In the genomic region with DNA sequence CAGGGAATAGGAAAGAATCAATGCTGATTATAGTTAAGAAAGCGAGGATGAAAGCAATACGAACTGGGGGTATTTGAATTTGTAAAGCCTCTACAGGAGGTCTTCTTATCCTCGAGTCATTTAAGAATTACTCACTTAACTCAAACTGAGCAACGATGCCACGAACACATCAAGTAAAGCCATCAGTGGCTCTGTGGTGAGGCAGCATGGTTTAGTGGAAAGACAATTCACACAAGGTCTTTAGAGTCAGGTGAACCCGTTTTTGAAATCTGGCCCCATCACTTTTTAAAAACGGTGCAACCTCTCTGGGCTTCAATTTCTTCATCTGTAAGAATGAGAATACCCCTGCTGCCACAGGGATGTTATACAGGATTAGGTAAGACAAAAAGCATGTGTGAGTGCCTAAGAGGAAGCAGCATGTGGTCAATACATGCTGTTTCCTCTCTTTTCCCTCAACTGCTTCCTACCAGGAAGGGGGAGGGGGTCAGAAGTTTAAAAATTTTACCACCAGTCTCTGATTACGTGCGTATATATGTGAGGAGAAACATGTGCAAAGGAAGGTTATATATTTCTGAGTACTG, we compare ENCODE assay signal across 27 cellular contexts.
DNase-seq lines count a peak whose midpoint lies in the region; ATAC-seq and TF ChIP-seq lines count a peak whose summit lies in the region.
"Had no signal": no experiment of that assay in that cellular context is flagged by ENCODE, and none has a peak within 500 bp of the region (broad histone marks: within the 10 kb centered on the region; RNA-seq: fewer than 3 reads in every experiment).

No MANE protein-coding gene starts in this region.

- ATAC-seq in stimulated activated effector memory CD8-positive, alpha-beta T cell treated with anti-CD3 and anti-CD28 coated beads, Interleukin-12 subunit alpha, Interleukin-12 subunit beta, amount 100 ng/mL, for 72 hours: peak; percentile 53
- ATAC-seq in PC-3: no peak
- ATAC-seq: esophagus mucosa had no signal

- H3K27me3 ChIP-seq in ectodermal cell (ENCODE audit: control insufficient read depth, insufficient read depth, low read length, poor library complexity, severe bottlenecking) (no peaks in the 10 kb centered on the region), PC-3 (ENCODE audit: low read length) (no peaks in the 10 kb centered on the region)
- H3K27me3 ChIP-seq: MG63 had no signal

- H4K20me1 ChIP-seq in PC-3 (ENCODE audit: low read length): no peaks in the 10 kb centered on the region

- no peak overlapping the region for H2AFZ ChIP-seq in PC-3 (ENCODE audit: low read length)
- H2AFZ ChIP-seq: PC-9 had no signal

- no peak overlapping the region for H3K9ac ChIP-seq in PC-3 (ENCODE audit: low read length)

- peaks cover 4% of the 10 kb centered on the region for H3K9me3 Mint-ChIP-seq in stimulated activated effector memory CD8-positive, alpha-beta T cell treated with anti-CD3 and anti-CD28 coated beads, Interleukin-12 subunit alpha, Interleukin-12 subunit beta, amount 100 ng/mL, for 72 hours
- H3K9me3 Mint-ChIP-seq: activated T-helper 2 cell treated with anti-CD3 and anti-CD28 coated beads, Interferon-gamma antibody, Interleukin-2, Interleukin-4, amounts not matched to agents 10 μg/mL and 5 μg/mL and 100 μg/mL, durations not matched to agents 14 hours and 24 hours and 36 hours had no signal

- H3K4me1 Mint-ChIP-seq in stimulated activated effector memory CD8-positive, alpha-beta T cell treated with anti-CD3 and anti-CD28 coated beads, Interleukin-12 subunit alpha, Interleukin-12 subunit beta, amount 100 ng/mL, for 72 hours: no peaks in the 10 kb centered on the region

- WGBS in ectodermal cell, 2 experiments: 0 to 3% methylated on average over 9 of the region's 9 CpGs

- H3K79me2 ChIP-seq in PC-3 (ENCODE audit: low read length): no peaks in the 10 kb centered on the region

- no peaks in the 10 kb centered on the region for H3K9me2 ChIP-seq in PC-3 (replicated peaks; ENCODE audit: low read length)

- BruUV-seq in PC-3 (replicated peaks; lab: Mats Ljungman, UMichigan): no TSS peak

- peak; percentile 0 for DNase-seq in NOMO-1 treated with DMSO at 0.1 percent for 48 hours (lab: John Stamatoyannopoulos, UW; ENCODE audit: unreplicated experiment)
- no peak for DNase-seq in NOMO-1 treated with dmso at 0.1 percent for 144 hours (lab: John Stamatoyannopoulos, UW; ENCODE audit: unreplicated experiment)
- peak; percentile 49 for DNase-seq in NCI-H69 (lab: John Stamatoyannopoulos, UW)
- no peak for DNase-seq in stimulated activated effector memory CD8-positive, alpha-beta T cell treated with anti-CD3 and anti-CD28 coated beads, Interleukin-12 subunit alpha, Interleukin-12 subunit beta, amount 100 ng/mL, for 72 hours (ENCODE audit: low spot score in 2 of 2)
- DNase-seq in HuH-7 (ENCODE audit: low spot score): no peak
- DNase-seq in PC-3: no peak
- no peak for DNase-seq in DMS53 treated with DMSO at 0.1 percent for 48 hours (lab: John Stamatoyannopoulos, UW; ENCODE audit: unreplicated experiment)
- DNase-seq: 8988T; activated CD4-positive, alpha-beta T cell treated with anti-CD3 and anti-CD28 coated beads for 4 hours; cerebellar nuclear complex; effector memory CD4-positive, alpha-beta T cell; foreskin melanocyte; hippocampal formation; kidney glomerular epithelial cell; MG63; NCI-H146; occipital lobe; PC-9; SIG-M5; stimulated activated CD4-positive, alpha-beta T cell treated with anti-CD3 and anti-CD28 coated beads, Interleukin-4, amount 100 ng/mL, for 1 hour; stimulated activated naive CD4-positive, alpha-beta T cell treated with Interleukin-2 at 50 U/mL for 16 hours had no signal

- intact Hi-C loops in PC-3 (cut with micrococcal nuclease): no loop called here

- POLR2A ChIA-PET in PC-3 (lab: Charles Lee; ENCODE audit: unreplicated experiment): no interaction called here

- no peak overlapping the region for H3K27ac Mint-ChIP-seq in stimulated activated effector memory CD8-positive, alpha-beta T cell treated with anti-CD3 and anti-CD28 coated beads, Interleukin-12 subunit alpha, Interleukin-12 subunit beta, amount 100 ng/mL, for 72 hours
- H3K27ac Mint-ChIP-seq: activated naive CD8-positive, alpha-beta T cell; activated T-helper 2 cell treated with anti-CD3 and anti-CD28 coated beads, Interferon-gamma antibody, Interleukin-2, Interleukin-4, amounts not matched to agents 10 μg/mL and 5 μg/mL and 100 μg/mL, durations not matched to agents 14 hours and 24 hours and 36 hours; T-helper 1 cell treated with Interleukin-12 subunit alpha and Interleukin-12 subunit beta and Interleukin-4 antibody, amounts not matched to agents 30 μg/mL and 1 μg/mL, for 36 hours had no signal

- no peak overlapping the region for H3K4me3 ChIP-seq in ectodermal cell (ENCODE audit: insufficient read depth, low read depth, low read length)
- no peak overlapping the region for H3K4me3 ChIP-seq in PC-3 (ENCODE audit: low read length)
- H3K4me3 ChIP-seq: MG63, PC-9 had no signal

- H3F3A ChIP-seq in PC-3 (ENCODE audit: low read length, unreplicated experiment): no peaks in the 10 kb centered on the region

- H3K4me2 ChIP-seq in PC-3 (ENCODE audit: low read length): no peak overlapping the region
- H3K4me2 ChIP-seq: PC-9 had no signal

- no peaks in the 10 kb centered on the region for H3K36me3 Mint-ChIP-seq in stimulated activated effector memory CD8-positive, alpha-beta T cell treated with anti-CD3 and anti-CD28 coated beads, Interleukin-12 subunit alpha, Interleukin-12 subunit beta, amount 100 ng/mL, for 72 hours

- H3K36me3 ChIP-seq in ectodermal cell (ENCODE audit: control insufficient read depth, insufficient read depth, low read length): no peaks in the 10 kb centered on the region
- no peaks in the 10 kb centered on the region for H3K36me3 ChIP-seq in PC-3 (ENCODE audit: low read depth, low read length)
- H3K36me3 ChIP-seq: MG63 had no signal

- CTCF ChIA-PET in PC-3 (lab: Charles Lee): no interaction called here

- peak overlapping the region; percentile 31 for H3K27ac ChIP-seq in ectodermal cell (ENCODE audit: insufficient read depth, low read depth, low read length, poor library complexity, severe bottlenecking)
- H3K27ac ChIP-seq in PC-3 (ENCODE audit: low read length): no peak overlapping the region
- H3K27ac ChIP-seq: HL-60, PC-9 had no signal

- H3K4me1 ChIP-seq in ectodermal cell (ENCODE audit: control insufficient read depth, insufficient read depth, low read length) (peaks cover 28% of the 10 kb centered on the region), PC-3 (ENCODE audit: insufficient read depth, low read length) (no peaks in the 10 kb centered on the region)

- TF ChIP-seq CTCF in PC-3 (conservative IDR thresholded peaks at IDR 0.05; ENCODE audit: low read depth, low read length): no peak

- H3K9me3 ChIP-seq in ectodermal cell (ENCODE audit: control insufficient read depth, low read length): no peaks in the 10 kb centered on the region
- no peaks in the 10 kb centered on the region for H3K9me3 ChIP-seq in PC-3 (ENCODE audit: low read length)
- H3K9me3 ChIP-seq: MG63 had no signal

- H3K4me3 Mint-ChIP-seq in stimulated activated effector memory CD8-positive, alpha-beta T cell treated with anti-CD3 and anti-CD28 coated beads, Interleukin-12 subunit alpha, Interleukin-12 subunit beta, amount 100 ng/mL, for 72 hours: no peak overlapping the region
- H3K4me3 Mint-ChIP-seq: activated naive CD8-positive, alpha-beta T cell; T-helper 1 cell treated with Interleukin-12 subunit alpha and Interleukin-12 subunit beta and Interleukin-4 antibody, amounts not matched to agents 30 μg/mL and 1 μg/mL, for 36 hours had no signal

Comparison
In these comparisons a context has a peak if more than half of its experiments do, and no peak if none do; other contexts are left out.
1. DNase-seq: peak in NOMO-1 treated with DMSO at 0.1 percent for 48 hours (single experiment) and NCI-H69 (single experiment); none in NOMO-1 treated with dmso at 0.1 percent for 144 hours (single experiment), stimulated activated effector memory CD8-positive, alpha-beta T cell treated with anti-CD3 and anti-CD28 coated beads, Interleukin-12 subunit alpha, Interleukin-12 subunit beta, amount 100 ng/mL, for 72 hours (0 of 2), HuH-7 (single experiment), PC-3 (single experiment) and DMS53 treated with DMSO at 0.1 percent for 48 hours (single experiment).